Comparison of ENCODE assay signal across 1 cellular context in the genomic region with DNA sequence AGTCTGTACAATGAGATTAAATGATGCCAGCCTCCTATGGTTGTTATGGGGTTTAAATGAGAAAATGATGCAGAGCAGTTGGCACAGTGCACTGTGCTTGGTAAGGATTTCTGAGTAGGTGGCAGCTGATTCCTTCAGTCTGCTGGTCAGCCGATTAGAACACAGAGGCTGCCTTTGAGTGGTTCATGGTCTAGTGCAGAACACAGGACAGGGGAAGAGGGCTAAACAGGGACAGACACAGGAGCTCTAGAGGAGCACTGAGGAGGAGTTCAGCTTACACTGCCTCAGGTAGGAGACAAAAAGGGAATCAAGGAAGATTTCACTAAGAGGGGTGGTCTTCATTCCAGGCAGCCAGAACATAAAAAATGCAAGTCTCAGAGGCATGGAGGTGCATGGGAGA.
TF ChIP-seq lines count a peak whose summit lies in the region.

No MANE protein-coding gene starts in this region.

TF ChIP-seq in SK-N-SH, 30 proteins besides CTCF, POLR2A, EP300 and RAD21 (continued from another document):
- TF ChIP-seq ZBTB33 (IDR thresholded peaks at IDR 0.05; ENCODE audit: borderline replicate concordance, low read depth) (no peak), EZH2phosphoT487 (IDR thresholded peaks at IDR 0.05; ENCODE audit: borderline replicate concordance, low read depth) (no peak), POLR2AphosphoS5 (IDR thresholded peaks at IDR 0.05; ENCODE audit: low read depth, low read length) (no peak), RXRA (IDR thresholded peaks at IDR 0.05; ENCODE audit: borderline replicate concordance, low read depth) (no peak), FOSL2 (IDR thresholded peaks at IDR 0.05; ENCODE audit: borderline replicate concordance, low read depth) (no peak), NFIC (IDR thresholded peaks at IDR 0.05; ENCODE audit: borderline replicate concordance) (no peak)
